ENCODE assay signal across 8 cellular contexts in genomic region chr10:70232859-70233108, GRCh38. TPM values are rescaled to one million over a fixed set of nuclear protein-coding genes. Genes with fewer than 3 reads are reported as not detected.
DNase-seq lines count a peak whose midpoint lies in the region; ATAC-seq, FAIRE-seq and TF ChIP-seq lines count a peak whose summit lies in the region.

No MANE protein-coding gene starts in this region.

- H4K20me1 ChIP-seq in smooth muscle cell (ENCODE audit: low read depth) = peaks cover 24% of the 10 kb centered on the region

- peaks cover 20% of the 10 kb centered on the region for H3K79me2 ChIP-seq in smooth muscle cell (ENCODE audit: low read depth)

- peak overlapping the region; percentile 87 for H2AFZ ChIP-seq in smooth muscle cell (ENCODE audit: low read depth)

- no peak for TF ChIP-seq CTCF in HFF-Myc (IDR thresholded peaks at IDR 0.05; ENCODE audit: low read depth, low read length, missing control alignments)
- TF ChIP-seq CTCF in glutamatergic neuron (IDR thresholded peaks at IDR 0.05; ENCODE audit: partially characterized antibody, unreplicated experiment) = no peak
- no peak for TF ChIP-seq CTCF in smooth muscle cell (IDR thresholded peaks at IDR 0.05; ENCODE audit: borderline replicate concordance, insufficient read depth, poor library complexity, severe bottlenecking)

- H3K27ac ChIP-seq in smooth muscle cell (ENCODE audit: low read depth) = peak overlapping the region; percentile 28

- H3K4me1 Mint-ChIP-seq in glutamatergic neuron (ENCODE audit: low read depth, unreplicated experiment) = peaks cover 7% of the 10 kb centered on the region

- no peaks in the 10 kb centered on the region for H3K36me3 ChIP-seq in smooth muscle cell (ENCODE audit: low read depth)

- peaks cover 27% of the 10 kb centered on the region for H3K4me1 ChIP-seq in smooth muscle cell (ENCODE audit: low read depth)

- H3K27me3 Mint-ChIP-seq in glutamatergic neuron (ENCODE audit: unreplicated experiment) = peaks cover 6% of the 10 kb centered on the region

- no peak for ATAC-seq in GM21619 (IDR thresholded peaks at IDR 0.05; ENCODE audit: unreplicated experiment)

- H3K4me2 ChIP-seq in smooth muscle cell = peak overlapping the region; percentile 98

- peaks cover 6% of the 10 kb centered on the region for H3K36me3 Mint-ChIP-seq in glutamatergic neuron (ENCODE audit: unreplicated experiment)

- FAIRE-seq in frontal cortex (lab: Jason Lieb, UNC) = no peak

- H3K4me3 Mint-ChIP-seq in glutamatergic neuron (ENCODE audit: unreplicated experiment) = peak overlapping the region; percentile 85

- no peaks in the 10 kb centered on the region for H3K27me3 ChIP-seq in smooth muscle cell (ENCODE audit: low read depth)

- H3K9me3 ChIP-seq in smooth muscle cell (replicated peaks; ENCODE audit: low read depth) = no peaks in the 10 kb centered on the region

- H3K4me3 ChIP-seq in HFF-Myc (replicated peaks; ENCODE audit: low read depth, low read length) = peak overlapping the region; percentile 85
- peak overlapping the region; percentile 76 for H3K4me3 ChIP-seq in smooth muscle cell

- DNase-seq in HFF-Myc (ENCODE audit: extremely low read depth, low read depth) (no peak), glutamatergic neuron (no peak), smooth muscle cell (lab: John Stamatoyannopoulos, UW; ENCODE audit: unreplicated experiment) (no peak), DMS153 (lab: John Stamatoyannopoulos, UW) (no peak), H4 (ENCODE audit: low spot score) (no peak), frontal cortex (ENCODE audit: low spot score in 2 of 2) (no peak)
- peak; percentile 8 for DNase-seq in activated CD4-positive, alpha-beta T cell treated with anti-CD3 and anti-CD28 coated beads, Interleukin-2, amount 50 U/mL, for 1 hour

- peak overlapping the region; percentile 77 for H3K27ac Mint-ChIP-seq in glutamatergic neuron (ENCODE audit: unreplicated experiment)

- H3F3A ChIP-seq in smooth muscle cell (ENCODE audit: low read depth) = peaks cover 10% of the 10 kb centered on the region

- WGBS in smooth muscle cell (ENCODE audit: low lambda C conversion rate) = 2% methylated on average over 18 of the region's 18 CpGs

- H3K9me3 Mint-ChIP-seq in glutamatergic neuron (ENCODE audit: unreplicated experiment) = peaks cover 7% of the 10 kb centered on the region

- H3K9ac ChIP-seq in smooth muscle cell (ENCODE audit: low read depth) = peak overlapping the region; percentile 63

RNA-seq across cellular contexts. Expression of gene PPA1, which starts 0.4 kb away (rescaled TPM):
- total RNA-seq in glutamatergic neuron (ENCODE audit: unreplicated experiment) (82.4 TPM), smooth muscle cell (55.6 and 58.4 TPM in 2 replicates), frontal cortex (351 TPM)
- 38.1 and 46.9 TPM in 2 replicates for polyA plus RNA-seq in smooth muscle cell
- total RNA-seq in H4 (2014; rRNA removed; shearing (Covaris generic)) = 301 and 357 TPM in 2 replicates

RNA-seq across cellular contexts. Expression of gene NPFFR1, which starts 51.0 kb away (rescaled TPM):
- total RNA-seq in glutamatergic neuron (ENCODE audit: unreplicated experiment) (not detected), smooth muscle cell (under 0.01 TPM in 1 of 2 replicates, not detected in the other), frontal cortex (1.2 TPM)
- polyA plus RNA-seq in smooth muscle cell = not detected in 2 replicates
- not detected in 2 replicates for total RNA-seq in H4 (2014; rRNA removed; shearing (Covaris generic))
